In the genomic region with DNA sequence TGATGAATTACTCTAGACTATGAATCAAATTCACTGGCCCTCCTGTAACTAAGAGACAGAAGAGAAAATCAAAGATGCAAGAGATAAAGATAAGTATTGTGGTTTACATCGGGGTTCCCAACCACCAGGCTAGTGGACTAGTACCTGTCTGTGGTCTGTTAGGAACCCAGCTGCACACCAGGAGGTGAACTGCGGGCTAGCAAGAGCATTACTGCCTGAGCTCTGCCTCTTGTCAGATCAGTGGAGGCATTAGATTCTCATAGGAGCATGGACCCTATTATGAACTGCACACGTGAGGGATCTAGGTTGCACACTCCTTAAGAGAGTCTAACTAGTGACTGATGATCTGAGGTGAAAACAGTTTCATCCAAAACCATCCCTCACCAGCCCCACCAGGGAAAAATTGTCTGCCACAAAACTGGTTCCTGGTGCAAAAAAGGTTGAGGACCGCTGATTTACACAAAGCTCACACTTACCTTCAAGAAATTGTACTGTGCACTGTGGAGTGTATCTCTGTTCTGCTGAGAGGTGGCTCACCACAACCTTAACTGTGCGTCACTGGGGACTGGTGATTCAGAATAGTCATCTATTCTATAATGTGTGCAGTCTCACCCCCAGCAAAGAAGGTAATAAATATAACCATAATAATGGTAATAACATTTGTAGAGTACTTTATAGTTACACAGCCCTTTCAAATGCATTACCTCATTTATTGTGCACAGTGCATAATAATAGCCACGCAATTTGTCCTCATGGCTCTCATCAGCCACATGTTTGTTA, we compare ENCODE assay signal across 19 cellular contexts. TPM values are rescaled to one million over a fixed set of nuclear protein-coding genes. Genes with fewer than 3 reads are reported as not detected.
DNase-seq lines count a peak whose midpoint lies in the region; ATAC-seq, FAIRE-seq and TF ChIP-seq lines count a peak whose summit lies in the region.
"Had no signal": no experiment of that assay in that cellular context is flagged by ENCODE, and none has a peak within 500 bp of the region (broad histone marks: within the 10 kb centered on the region; RNA-seq: fewer than 3 reads in every experiment).

No MANE protein-coding gene starts in this region.

- no peak overlapping the region for H3K9ac ChIP-seq in KMS-11
- H3K9ac ChIP-seq in H1 (replicated peaks in 1 of 4; ENCODE audit: extremely low read depth in 1 of 4, low read depth in 3 of 4, low read length in 3 of 4) = no peak overlapping the region
- H3K9ac ChIP-seq: parathyroid adenoma had no signal

- CTCF ChIA-PET in CD8-positive, alpha-beta T cell (lab: Charles Lee) = no interaction called here
- CTCF ChIA-PET in H1 (lab: Charles Lee; ENCODE audit: partially characterized antibody) = no interaction called here

- no peak overlapping the region for H2BK15ac ChIP-seq in H1 (ENCODE audit: low read length)

- peak overlapping the region; percentile 23; the same call in 1 of the 2 replicates for H3K4me2 ChIP-seq in KMS-11
- no peak overlapping the region for H3K4me2 ChIP-seq in H1 (ENCODE audit: insufficient read depth in 1 of 2, low read depth in 2 of 2, low read length in 2 of 2)

- H3K27ac ChIP-seq in CD8-positive, alpha-beta T cell (ENCODE audit: low read depth, low read length) = no peak overlapping the region
- H3K27ac ChIP-seq in KMS-11 (no peak overlapping the region), H1 (ENCODE audit: low read depth, low read length) (no peak overlapping the region)
- H3K27ac ChIP-seq: brain microvascular endothelial cell, esophagus squamous epithelium, parathyroid adenoma had no signal

- H3K23me2 ChIP-seq in H1 (ENCODE audit: low read depth, low read length) = no peaks in the 10 kb centered on the region

- no peak for TF ChIP-seq RAD21 in H1 (IDR thresholded peaks at IDR 0.05 in 1 of 2, conservative IDR thresholded peaks at IDR 0.05 in 1 of 2; ENCODE audit: low read depth in 2 of 2, low read length in 2 of 2)

- ATAC-seq in CD8-positive, alpha-beta T cell = peak; percentile 57
- ATAC-seq in GM18909 (IDR thresholded peaks at IDR 0.05; ENCODE audit: poor library complexity, unreplicated experiment) (peak; percentile 70), GM21529 (IDR thresholded peaks at IDR 0.05; ENCODE audit: unreplicated experiment) (no peak), HG03095 (IDR thresholded peaks at IDR 0.05; ENCODE audit: unreplicated experiment) (no peak), HG03097 (IDR thresholded peaks at IDR 0.05; ENCODE audit: low FRiP score, unreplicated experiment) (no peak)

- H3K23ac ChIP-seq in H1 (ENCODE audit: insufficient read length) = no peak overlapping the region

- no peak overlapping the region for H2BK12ac ChIP-seq in H1 (ENCODE audit: low read depth, low read length)

- H2BK20ac ChIP-seq in H1 (ENCODE audit: low read length) = no peak overlapping the region

- H4K5ac ChIP-seq in H1 (ENCODE audit: insufficient read length, low read depth, low read length) = no peak overlapping the region

- no peak overlapping the region for H3K14ac ChIP-seq in H1 (ENCODE audit: insufficient read length)

- no peaks in the 10 kb centered on the region for H3K9me3 ChIP-seq in CD8-positive, alpha-beta T cell (ENCODE audit: low read length)
- no peaks in the 10 kb centered on the region for H3K9me3 ChIP-seq in H1 (ENCODE audit: insufficient read depth in 2 of 2, low read depth in 1 of 2, low read length in 1 of 2)

- H3K4me3 Mint-ChIP-seq in CD8-positive, alpha-beta T cell = no peak overlapping the region
- H3K4me3 Mint-ChIP-seq: activated CD4-positive, alpha-beta memory T cell treated with anti-CD3 and anti-CD28 coated beads for 36 hours had no signal

- TF ChIP-seq EP300 in H1 (IDR thresholded peaks at IDR 0.05; ENCODE audit: borderline replicate concordance in 1 of 2, low read depth in 2 of 2, low read length in 2 of 2) = no peak

- H4K20me1 ChIP-seq in KMS-11 (ENCODE audit: insufficient read depth) (no peaks in the 10 kb centered on the region), H1 (replicated peaks in 1 of 2; ENCODE audit: control insufficient read depth in 1 of 2, insufficient read depth in 2 of 2, low read length in 2 of 2) (no peaks in the 10 kb centered on the region)

- H3K27me3 ChIP-seq in CD8-positive, alpha-beta T cell (ENCODE audit: insufficient read depth, low read length) = no peaks in the 10 kb centered on the region
- H3K27me3 ChIP-seq in KMS-11 (ENCODE audit: insufficient read depth, low read depth) = no peaks in the 10 kb centered on the region
- no peaks in the 10 kb centered on the region; a peak in 1 of 7 replicates for H3K27me3 ChIP-seq in H1 (replicated peaks in 1 of 4; ENCODE audit: control insufficient read depth in 3 of 4, extremely low read depth in 1 of 4, insufficient read depth in 3 of 4, low read length in 3 of 4)
- H3K27me3 ChIP-seq: brain microvascular endothelial cell, esophagus squamous epithelium had no signal

- no peak overlapping the region for H3K27ac Mint-ChIP-seq in CD8-positive, alpha-beta T cell
- H3K27ac Mint-ChIP-seq: activated CD4-positive, alpha-beta memory T cell treated with anti-CD3 and anti-CD28 coated beads for 36 hours had no signal

- H3K79me2 ChIP-seq in KMS-11 (ENCODE audit: insufficient read depth, low read depth) (no peaks in the 10 kb centered on the region), H1 (ENCODE audit: control insufficient read depth in 1 of 2, insufficient read depth in 2 of 2, low read length in 2 of 2) (no peaks in the 10 kb centered on the region)
- H3K79me2 ChIP-seq: parathyroid adenoma had no signal

- H3K4ac ChIP-seq in H1 (replicated peaks; ENCODE audit: insufficient read length, low read depth, low read length) = no peak overlapping the region

- peaks cover 4% of the 10 kb centered on the region for H3K4me1 Mint-ChIP-seq in CD8-positive, alpha-beta T cell (ENCODE audit: low read depth)

- intact Hi-C loops in CD8-positive, alpha-beta T cell (cut with DNase I, micrococcal nuclease) = no loop called here

- H2AFZ ChIP-seq in KMS-11 (ENCODE audit: low read depth) = no peak overlapping the region
- H2AFZ ChIP-seq in H1 (ENCODE audit: low read length) = peak overlapping the region; percentile 14; the same call in 1 of the 2 replicates
- H2AFZ ChIP-seq: parathyroid adenoma had no signal

- H3K9me3 Mint-ChIP-seq in CD8-positive, alpha-beta T cell = peaks cover 5% of the 10 kb centered on the region

- no peak overlapping the region for H2AK5ac ChIP-seq in H1 (ENCODE audit: low read depth, low read length)

- H3K56ac ChIP-seq in H1 (replicated peaks; ENCODE audit: insufficient read length, low read depth, low read length) = no peak overlapping the region

- H3K27me3 Mint-ChIP-seq in CD8-positive, alpha-beta T cell (ENCODE audit: low read depth) = no peaks in the 10 kb centered on the region
- H3K27me3 Mint-ChIP-seq: activated CD4-positive, alpha-beta memory T cell treated with anti-CD3 and anti-CD28 coated beads for 36 hours had no signal

- H3K18ac ChIP-seq in H1 (ENCODE audit: extremely low read depth, low read length) = no peak overlapping the region

- H4K91ac ChIP-seq in H1 (replicated peaks; ENCODE audit: insufficient read length, low read length) = no peak overlapping the region

- no peak for TF ChIP-seq POLR2A in H1 (IDR thresholded peaks at IDR 0.05; ENCODE audit: control extremely low read depth in 1 of 2, low read depth in 2 of 2, low read length in 2 of 2)

- no peaks in the 10 kb centered on the region for H3K4me1 ChIP-seq in CD8-positive, alpha-beta T cell (ENCODE audit: insufficient read depth, low read length)
- H3K4me1 ChIP-seq in KMS-11 (ENCODE audit: low read depth, poor library complexity, severe bottlenecking) = peaks cover 29% of the 10 kb centered on the region
- no peaks in the 10 kb centered on the region for H3K4me1 ChIP-seq in H1 (replicated peaks in 1 of 4; ENCODE audit: control insufficient read depth in 3 of 4, insufficient read depth in 4 of 4, low read length in 3 of 4)
- H3K4me1 ChIP-seq: parathyroid adenoma had no signal

- H3K4me3 ChIP-seq in CD8-positive, alpha-beta T cell (ENCODE audit: low read depth, low read length) = no peak overlapping the region
- H3K4me3 ChIP-seq in KMS-11 (IDR thresholded peaks at IDR 0.05; ENCODE audit: insufficient read depth, low read depth, low read length) = no peak overlapping the region
- H3K4me3 ChIP-seq in H1 (ENCODE audit: extremely low read depth in 1 of 4, insufficient read depth in 2 of 4, low read depth in 3 of 4, low read length in 4 of 4) = no peak overlapping the region
- H3K4me3 ChIP-seq: esophagus squamous epithelium had no signal

- H4K8ac ChIP-seq in H1 (ENCODE audit: extremely low read depth, insufficient read depth, low read length) = no peak overlapping the region

- no peak overlapping the region for H2BK5ac ChIP-seq in H1 (ENCODE audit: low read depth, low read length)

- H3K79me1 ChIP-seq in H1 (ENCODE audit: low read depth, low read length) = no peaks in the 10 kb centered on the region

- no peak for TF ChIP-seq CTCF in CD8-positive, alpha-beta T cell (IDR thresholded peaks at IDR 0.05)
- TF ChIP-seq CTCF in KMS-11 (conservative IDR thresholded peaks at IDR 0.05; ENCODE audit: low read depth, low read length) (no peak), H1 (IDR thresholded peaks at IDR 0.05; ENCODE audit: control extremely low read depth in 1 of 3, insufficient read depth in 1 of 3, low read depth in 1 of 3, low read length in 3 of 3) (no peak)

- POLR2A ChIA-PET in CD8-positive, alpha-beta T cell (lab: Charles Lee) = no interaction called here
- POLR2A ChIA-PET in H1 (lab: Charles Lee; ENCODE audit: partially characterized antibody) = no interaction called here

- H2BK120ac ChIP-seq in H1 (replicated peaks; ENCODE audit: low read depth, low read length) = no peak overlapping the region

- 92% methylated on average over 6 of the region's 6 CpGs; no CpG with 5 or more reads in 1 of the 2 experiments for WGBS in H1 (ENCODE audit: extremely low coverage in 1 of 2, insufficient coverage in 1 of 2, insufficient read length in 1 of 2, insufficient replicate concordance in 2 of 2, low coverage in 1 of 2, low lambda C conversion rate in 2 of 2, missing lambda C conversion rate in 1 of 2), 2 experiments

- H3K36me3 ChIP-seq in CD8-positive, alpha-beta T cell (ENCODE audit: insufficient read depth, low read length) = no peaks in the 10 kb centered on the region
- no peaks in the 10 kb centered on the region for H3K36me3 ChIP-seq in KMS-11 (ENCODE audit: insufficient read depth)
- H3K36me3 ChIP-seq in H1 (ENCODE audit: control insufficient read depth in 2 of 4, insufficient read depth in 4 of 4, low read length in 3 of 4) = no peaks in the 10 kb centered on the region
- H3K36me3 ChIP-seq: brain microvascular endothelial cell, esophagus squamous epithelium had no signal

- no peak for FAIRE-seq in H1 (lab: Jason Lieb, UNC)
- FAIRE-seq: urothelium cell line had no signal

- H3K36me3 Mint-ChIP-seq in CD8-positive, alpha-beta T cell = no peaks in the 10 kb centered on the region

- no peak for DNase-seq in CD8-positive, alpha-beta T cell
- DNase-seq in H1 (ENCODE audit: low read depth in 1 of 2, low spot score in 2 of 2) = peak in 1 of 2 experiments; percentile 22
- DNase-seq in stimulated activated naive CD4-positive, alpha-beta T cell treated with Interleukin-2 at 50 U/mL for 16 hours (lab: John Stamatoyannopoulos, UW) = no peak
- DNase-seq: activated CD4-positive, alpha-beta memory T cell treated with anti-CD3 and anti-CD28 coated beads for 36 hours; activated gamma-delta T cell treated with Interleukin-2 at 50 U/mL for 16 hours; brain microvascular endothelial cell; DMS153; esophagus squamous epithelium; kidney glomerular epithelial cell; NK-92 treated with Interleukin-12 subunit alpha and Interleukin-12 subunit beta, amount 100 ng/mL, for 24 hours; Right ventricle myocardium superior; stimulated activated naive CD4-positive, alpha-beta T cell had no signal

RNA-seq across cellular contexts. Expression of gene DUSP10, which starts 59.1 kb away (rescaled TPM):
- 10 to 100 TPM; 63.0 to 64.3 TPM for total RNA-seq in CD8-positive, alpha-beta T cell
- 1.2 and 1.5 TPM in 2 replicates for total RNA-seq in H1 (2021; fragmentation: NEBNext Ultra II Directional; extraction: Animal tissue kit (Norgen Biotek cat#: 25700))
- 1.2 and 1.6 TPM in 2 replicates for polyA plus RNA-seq in H1 (2011; rRNA removed)
- 1.6 TPM for polyA plus RNA-seq in H1 (2011; cell fraction: cytosol; rRNA removed)
- polyA plus RNA-seq in H1 (2011; cell fraction: nucleus; rRNA removed) = 2.2 TPM
- polyA plus RNA-seq in H1 (2012, experiment 1 of 2) = 0.59 to 1.1 TPM (median 0.71 TPM) in 4 replicates
- polyA plus RNA-seq in H1 (2012, experiment 2 of 2) = 0.25 TPM
- polyA plus RNA-seq in H1 (2013, experiment 1 of 2) = 0.75 TPM
- 0.92 TPM for polyA plus RNA-seq in H1 (2013, experiment 2 of 2)
- polyA minus RNA-seq in H1 (2011; rRNA and poly(A)+ RNA removed) = 2.4 and 3.1 TPM in 2 replicates
- 1.5 TPM for polyA minus RNA-seq in H1 (2011; cell fraction: cytosol; rRNA and poly(A)+ RNA removed)
- polyA minus RNA-seq in H1 (2011; cell fraction: nucleus; rRNA and poly(A)+ RNA removed) = 4.6 TPM

Comparison
In these comparisons a context has a peak if more than half of its experiments do, and no peak if none do; other contexts are left out.
1. ATAC-seq: peak in CD8-positive, alpha-beta T cell (single experiment) and GM18909 (single experiment); none in GM21529 (single experiment), HG03095 (single experiment) and HG03097 (single experiment).
2. RNA of gene DUSP10, which starts 59.1 kb away (total RNA-seq): 63.0 to 64.3 TPM in CD8-positive, alpha-beta T cell; 1.2 to 1.5 TPM in H1; every median in the first group is over 10 times any median in the second.